In genomic region chr9:32378496-32378895, GRCh38 we compare ENCODE assay signal across 8 cellular contexts. TPM values are rescaled to one million over a fixed set of nuclear protein-coding genes. Genes with fewer than 3 reads are reported as not detected.
DNase-seq lines count a peak whose midpoint lies in the region; ATAC-seq and TF ChIP-seq lines count a peak whose summit lies in the region.

No MANE protein-coding gene starts in this region.

- peak overlapping the region; percentile 36 for H3K4me2 ChIP-seq in BLaER1

- DNase-seq in NB4 (ENCODE audit: low read depth) (peak; percentile 91), SK-N-DZ (ENCODE audit: low spot score) (peak; percentile 70), cerebellum (ENCODE audit: low spot score) (peak; percentile 55), left kidney (ENCODE audit: low read depth, low spot score) (peak; percentile 84), thoracic aorta (ENCODE audit: low spot score) (no peak)

- H3K36me3 ChIP-seq in BLaER1: no peaks in the 10 kb centered on the region
- H3K36me3 ChIP-seq in thoracic aorta: no peaks in the 10 kb centered on the region

- TF ChIP-seq CTCF in NB4 (IDR thresholded peaks at IDR 0.05; ENCODE audit: low read depth, low read length) (peak; percentile 92), thoracic aorta (IDR thresholded peaks at IDR 0.05) (peak; percentile 54)

- peak; percentile 85 for ATAC-seq in GM18498 (IDR thresholded peaks at IDR 0.05; ENCODE audit: unreplicated experiment)
- ATAC-seq in HG02759 (IDR thresholded peaks at IDR 0.05; ENCODE audit: unreplicated experiment): peak; percentile 86
- ATAC-seq in thoracic aorta (ENCODE audit: insufficient number of reproducible peaks, low FRiP score, low read depth): no peak

- no peak for TF ChIP-seq POLR2A in NB4 (IDR thresholded peaks at IDR 0.05; ENCODE audit: extremely low read depth, insufficient read length)

- H4K20me1 ChIP-seq in BLaER1: no peaks in the 10 kb centered on the region

- H3K4me1 ChIP-seq in BLaER1 (peaks cover 9% of the 10 kb centered on the region), thoracic aorta (ENCODE audit: control insufficient read depth in 1 of 2, low read depth in 2 of 2) (peaks cover under 1 to 4% of the 10 kb centered on the region in 2 donors)

- H3K27me3 ChIP-seq in BLaER1 (no peaks in the 10 kb centered on the region), thoracic aorta (replicated peaks; ENCODE audit: insufficient read depth) (no peaks in the 10 kb centered on the region)

- no peak overlapping the region for H3K9ac ChIP-seq in BLaER1

- no peaks in the 10 kb centered on the region for H3K9me3 ChIP-seq in BLaER1
- H3K9me3 ChIP-seq in thoracic aorta: no peaks in the 10 kb centered on the region

- H3K27ac ChIP-seq in BLaER1 (no peak overlapping the region), thoracic aorta (no peak overlapping the region)

- H3K4me3 ChIP-seq in BLaER1: no peak overlapping the region
- no peak overlapping the region for H3K4me3 ChIP-seq in NB4 (ENCODE audit: low read depth, low read length)
- H3K4me3 ChIP-seq in thoracic aorta: no peak overlapping the region

RNA-seq across cellular contexts. Expression of gene ACO1, which starts 5.9 kb away (rescaled TPM):
- polyA plus RNA-seq in SK-N-DZ (2014; cell fraction: cytosol; rRNA removed): 17.6 and 19.6 TPM in 2 replicates
- polyA plus RNA-seq in SK-N-DZ (2014; cell fraction: nucleus; rRNA removed): 7.2 and 7.8 TPM in 2 replicates
- total RNA-seq in cerebellum (13.7 TPM), thoracic aorta (10 to 100 TPM; 28.6 to 32.9 TPM)
